In genomic region chr2:217477583-217477982, GRCh38 we compare ENCODE assay signal across 26 cellular contexts.
DNase-seq lines count a peak whose midpoint lies in the region; ATAC-seq, FAIRE-seq and TF ChIP-seq lines count a peak whose summit lies in the region.
"Had no signal": no experiment of that assay in that cellular context is flagged by ENCODE, and none has a peak within 500 bp of the region (broad histone marks: within the 10 kb centered on the region; RNA-seq: fewer than 3 reads in every experiment).

No MANE protein-coding gene starts in this region.

- no peak for ATAC-seq in pancreas
- ATAC-seq: GM12878 had no signal

- H3K27ac ChIP-seq in WERI-Rb-1, result no peak overlapping the region
- no peak overlapping the region for H3K27ac ChIP-seq in sigmoid colon
- H3K27ac ChIP-seq in pancreas, result no peak overlapping the region
- H3K27ac ChIP-seq: KMS-11 had no signal

- TF ChIP-seq CTCF in HFF-Myc (IDR thresholded peaks at IDR 0.05; ENCODE audit: low read depth, low read length, missing control alignments), result peak; percentile 4
- 0 out of 2 replicates have a peak, but pooled peaks have one; percentile 19 for TF ChIP-seq CTCF in WERI-Rb-1 (IDR thresholded peaks at IDR 0.05; ENCODE audit: low read depth, low read length)
- TF ChIP-seq CTCF in sigmoid colon (IDR thresholded peaks at IDR 0.05), result no peak
- no peak for TF ChIP-seq CTCF in pancreas (IDR thresholded peaks at IDR 0.05)

- H3K27me3 ChIP-seq in WERI-Rb-1 (ENCODE audit: insufficient read depth, low read depth, severe bottlenecking) (no peaks in the 10 kb centered on the region), sigmoid colon (no peaks in the 10 kb centered on the region), pancreas (no peaks in the 10 kb centered on the region)

- FAIRE-seq in pancreas (lab: Jason Lieb, UNC), result no peak
- FAIRE-seq: A204.1, GM12878, GM19239, RCC 7860 had no signal

- no peak for TF ChIP-seq POLR2A in sigmoid colon (IDR thresholded peaks at IDR 0.05)

- intact Hi-C loops in sigmoid colon (cut with DNase I) (no loop called here), pancreas (cut with DNase I) (no loop called here)

- H3K36me3 ChIP-seq in WERI-Rb-1 (no peaks in the 10 kb centered on the region), sigmoid colon (no peaks in the 10 kb centered on the region), pancreas (no peaks in the 10 kb centered on the region)

- DNase-seq in ELF-1 (ENCODE audit: low read depth, low spot score) (peak; percentile 5), HFF-Myc (ENCODE audit: extremely low read depth, low read depth) (no peak), WERI-Rb-1 (no peak), iPS-NIHi7 (ENCODE audit: extremely low spot score) (peak; percentile 31), sigmoid colon (no peak), AML-193 (lab: John Stamatoyannopoulos, UW) (no peak), activated gamma-delta T cell (lab: John Stamatoyannopoulos, UW) (no peak), pancreas (no peak)
- DNase-seq: C1 segment of cervical spinal cord; Caco-2; CD4-positive, alpha-beta memory T cell; GDM1; H7; NCI-H1092; NCI-H1417 treated with DMSO at 0.1 percent for 48 hours; NCI-H1694 treated with DMSO at 0.1 percent for 48 hours; NCI-H2081; NCI-H2227 treated with DMSO at 0.1 percent for 48 hours; NCI-H526 treated with DMSO at 0.1 percent for 48 hours; SIG-M5; SK-N-SH had no signal

- H3K9me3 ChIP-seq in WERI-Rb-1 (ENCODE audit: severe bottlenecking) (no peaks in the 10 kb centered on the region), sigmoid colon (no peaks in the 10 kb centered on the region), pancreas (no peaks in the 10 kb centered on the region)
- H3K9me3 ChIP-seq: Caco-2, SK-N-SH had no signal

- no peak for TF ChIP-seq EP300 in sigmoid colon (IDR thresholded peaks at IDR 0.05)

- no peaks in the 10 kb centered on the region for H3K4me1 ChIP-seq in sigmoid colon
- H3K4me1 ChIP-seq in pancreas, result no peaks in the 10 kb centered on the region
- H3K4me1 ChIP-seq: Caco-2 had no signal

- H3K4me3 ChIP-seq in HFF-Myc (replicated peaks; ENCODE audit: low read depth, low read length), result no peak overlapping the region
- no peak overlapping the region for H3K4me3 ChIP-seq in WERI-Rb-1 (ENCODE audit: low read depth, low read length)
- no peak overlapping the region for H3K4me3 ChIP-seq in sigmoid colon
- no peak overlapping the region for H3K4me3 ChIP-seq in pancreas
- H3K4me3 ChIP-seq: GM12878 had no signal

Comparison
In these comparisons a context has a peak if more than half of its experiments do, and no peak if none do; other contexts are left out.
1. DNase-seq: peak in ELF-1 (single experiment) and iPS-NIHi7 (single experiment); none in HFF-Myc (single experiment), WERI-Rb-1 (single experiment), sigmoid colon (single experiment), AML-193 (0 of 2), activated gamma-delta T cell (single experiment) and pancreas (0 of 6).
2. CTCF ChIP-seq: peak in HFF-Myc (single experiment) and WERI-Rb-1 (single experiment); none in sigmoid colon (0 of 4) and pancreas (0 of 4).